9 cellular contexts compared by ENCODE assay signal in the genomic region with DNA sequence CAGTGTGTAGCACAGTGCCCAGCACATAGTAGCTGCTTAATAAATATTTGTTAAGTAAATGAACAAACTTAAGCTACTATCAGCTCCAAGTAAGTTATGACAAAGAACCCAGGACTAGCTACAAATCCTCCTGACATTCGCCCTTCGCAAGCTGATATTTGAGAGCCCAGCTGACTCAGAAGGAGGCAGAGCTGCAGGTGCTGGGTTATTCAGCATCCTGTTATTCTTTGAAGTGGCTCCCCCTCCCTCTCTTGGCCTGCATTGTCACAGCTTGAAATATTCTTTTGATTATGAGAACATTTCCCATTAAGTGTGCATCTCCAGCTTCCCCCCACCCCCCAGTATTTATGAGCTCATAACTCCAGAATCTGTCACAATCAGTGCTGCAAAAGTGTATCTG.
A peak's percentile ranks its signal among the peaks of the same experiment; 100 is the strongest.
DNase-seq lines count a peak whose midpoint lies in the region; ATAC-seq and TF ChIP-seq lines count a peak whose summit lies in the region.
"Had no signal": no experiment of that assay in that cellular context is flagged by ENCODE, and none has a peak within 500 bp of the region (broad histone marks: within the 10 kb centered on the region; RNA-seq: fewer than 3 reads in every experiment).

No MANE protein-coding gene starts in this region.

- TF ChIP-seq POLR2A in thyroid gland (IDR thresholded peaks at IDR 0.05), result no peak

- POLR2A ChIA-PET in CD4-positive, alpha-beta memory T cell (lab: Charles Lee; ENCODE audit: partially characterized antibody), result interaction anchor here (0.8 to 2.2 kb wide), 5 partner anchors 54 to 198 kb away, joined by 3 to 5 read pairs (median 4); a partner anchor contains a TSS
- POLR2A ChIA-PET in activated CD8-positive, alpha-beta T cell treated with anti-CD3 and anti-CD28 coated beads, Interleukin-2, amount 10 ng/mL, durations not matched to agents 7 days and 5 days (lab: Charles Lee), result no interaction called here

- H3K4me1 Mint-ChIP-seq in CD4-positive, alpha-beta memory T cell, result peaks cover 6 to 11% (median 8%) of the 10 kb centered on the region in 4 donors
- H3K4me1 Mint-ChIP-seq in activated CD8-positive, alpha-beta T cell treated with anti-CD3 and anti-CD28 coated beads, Interleukin-2, amount 10 ng/mL, durations not matched to agents 7 days and 5 days (ENCODE audit: low read depth), result peaks cover 22% of the 10 kb centered on the region

- peaks cover 12% of the 10 kb centered on the region for H3K4me1 ChIP-seq in CD4-positive, alpha-beta memory T cell (ENCODE audit: insufficient read depth, low read length)
- peaks cover 27% of the 10 kb centered on the region in 2 donors for H3K4me1 ChIP-seq in thyroid gland

- peaks cover 0 to 6% of the 10 kb centered on the region in 2 donors for H3K27me3 Mint-ChIP-seq in CD4-positive, alpha-beta memory T cell
- peaks cover 17% of the 10 kb centered on the region for H3K27me3 Mint-ChIP-seq in activated CD8-positive, alpha-beta T cell treated with anti-CD3 and anti-CD28 coated beads, Interleukin-2, amount 10 ng/mL, durations not matched to agents 7 days and 5 days (ENCODE audit: low read depth)
- H3K27me3 Mint-ChIP-seq: activated naive CD8-positive, alpha-beta T cell had no signal

- no peak overlapping the region for H3K4me3 Mint-ChIP-seq in CD4-positive, alpha-beta memory T cell
- no peak overlapping the region for H3K4me3 Mint-ChIP-seq in activated CD8-positive, alpha-beta T cell treated with anti-CD3 and anti-CD28 coated beads, Interleukin-2, amount 10 ng/mL, durations not matched to agents 7 days and 5 days
- H3K4me3 Mint-ChIP-seq: activated naive CD8-positive, alpha-beta T cell had no signal

- H3K36me3 Mint-ChIP-seq in CD4-positive, alpha-beta memory T cell, result no peaks in the 10 kb centered on the region
- H3K36me3 Mint-ChIP-seq in activated CD8-positive, alpha-beta T cell treated with anti-CD3 and anti-CD28 coated beads, Interleukin-2, amount 10 ng/mL, durations not matched to agents 7 days and 5 days (ENCODE audit: low read depth), result no peaks in the 10 kb centered on the region
- H3K36me3 Mint-ChIP-seq: activated naive CD8-positive, alpha-beta T cell had no signal

- H3K27ac ChIP-seq in CD4-positive, alpha-beta memory T cell (ENCODE audit: low read depth, low read length), result no peak overlapping the region
- no peak overlapping the region for H3K27ac ChIP-seq in thyroid gland
- H3K27ac ChIP-seq in caudate nucleus (ENCODE audit: low read depth, low read length), result no peak overlapping the region

- H3K36me3 ChIP-seq in CD4-positive, alpha-beta memory T cell (ENCODE audit: insufficient read depth, low read length), result no peaks in the 10 kb centered on the region
- H3K36me3 ChIP-seq in thyroid gland, result no peaks in the 10 kb centered on the region

- H3K27ac Mint-ChIP-seq in CD4-positive, alpha-beta memory T cell, result no peak overlapping the region
- H3K27ac Mint-ChIP-seq in activated CD8-positive, alpha-beta T cell treated with anti-CD3 and anti-CD28 coated beads, Interleukin-2, amount 10 ng/mL, durations not matched to agents 7 days and 5 days, result no peak overlapping the region
- H3K27ac Mint-ChIP-seq: activated naive CD8-positive, alpha-beta T cell had no signal

- TF ChIP-seq CTCF in thyroid gland (IDR thresholded peaks at IDR 0.05), result no peak

- H3K9me3 ChIP-seq in CD4-positive, alpha-beta memory T cell (ENCODE audit: control insufficient read depth in 1 of 2, low read length in 2 of 2), result no peaks in the 10 kb centered on the region
- H3K9me3 ChIP-seq in thyroid gland, result no peaks in the 10 kb centered on the region

- H3K4me3 ChIP-seq in CD4-positive, alpha-beta memory T cell (ENCODE audit: low read length in 2 of 2), result no peak overlapping the region
- no peak overlapping the region for H3K4me3 ChIP-seq in thyroid gland (replicated peaks in 1 of 3)

- peak; percentile 79 for ATAC-seq in activated CD8-positive, alpha-beta T cell treated with anti-CD3 and anti-CD28 coated beads, Interleukin-2, amount 10 ng/mL, durations not matched to agents 7 days and 5 days
- no peak for ATAC-seq in HG02642 (IDR thresholded peaks at IDR 0.05; ENCODE audit: poor library complexity, unreplicated experiment)

- H3K9me3 Mint-ChIP-seq in CD4-positive, alpha-beta memory T cell, result no peaks in the 10 kb centered on the region
- H3K9me3 Mint-ChIP-seq in activated CD8-positive, alpha-beta T cell treated with anti-CD3 and anti-CD28 coated beads, Interleukin-2, amount 10 ng/mL, durations not matched to agents 7 days and 5 days (ENCODE audit: insufficient read depth), result no peaks in the 10 kb centered on the region

- CTCF ChIA-PET in CD4-positive, alpha-beta memory T cell (lab: Charles Lee; ENCODE audit: partially characterized antibody), result interaction anchor here (0.5 to 7.5 kb wide), 51 partner anchors 9 to 450 kb away, joined by 3 to 84 read pairs (median 4); a partner anchor contains a TSS
- CTCF ChIA-PET in activated CD8-positive, alpha-beta T cell treated with anti-CD3 and anti-CD28 coated beads, Interleukin-2, amount 10 ng/mL, durations not matched to agents 7 days and 5 days (lab: Charles Lee), result interaction anchor here (0.6 to 3.6 kb wide), 43 partner anchors 9 to 226 kb away, joined by 3 to 29 read pairs (median 5); a partner anchor contains a TSS

- DNase-seq in CD4-positive, alpha-beta memory T cell, result peak; percentile 33 to 59 (median 42)
- DNase-seq in NCI-H1417 treated with DMSO at 0.1 percent for 48 hours (lab: John Stamatoyannopoulos, UW), result peak; percentile 21
- peak; percentile 70 for DNase-seq in activated CD8-positive, alpha-beta T cell treated with anti-CD3 and anti-CD28 coated beads, Interleukin-2, amount 10 ng/mL, durations not matched to agents 7 days and 5 days
- DNase-seq in iPS-NIHi11 (ENCODE audit: low spot score), result peak; percentile 44
- no peak for DNase-seq in thyroid gland
- DNase-seq in retina, result no peak
- DNase-seq in caudate nucleus (lab: John Stamatoyannopoulos, UW), result no peak

- no peaks in the 10 kb centered on the region for H3K27me3 ChIP-seq in CD4-positive, alpha-beta memory T cell (ENCODE audit: insufficient read depth, low read length)
- H3K27me3 ChIP-seq in thyroid gland, result no peaks in the 10 kb centered on the region

- 84 to 89% methylated on average over 2 of the region's 2 CpGs for WGBS in thyroid gland, 2 donors

- intact Hi-C loops in CD4-positive, alpha-beta memory T cell (cut with micrococcal nuclease), result loop anchor here (1.0 to 10.0 kb wide), 3 partner anchors 100 to 214 kb away; a partner anchor contains a TSS
- intact Hi-C loops in thyroid gland (cut with DNase I), result no loop called here

Comparison
In these comparisons a context has a peak if more than half of its experiments do, and no peak if none do; other contexts are left out.
1. DNase-seq: peak in CD4-positive, alpha-beta memory T cell (5 of 5), NCI-H1417 treated with DMSO at 0.1 percent for 48 hours (single experiment), activated CD8-positive, alpha-beta T cell treated with anti-CD3 and anti-CD28 coated beads, Interleukin-2, amount 10 ng/mL, durations not matched to agents 7 days and 5 days (single experiment) and iPS-NIHi11 (single experiment); none in thyroid gland (0 of 2), retina (single experiment) and caudate nucleus (0 of 61).